8 cellular contexts compared by ENCODE assay signal in the genomic region with DNA sequence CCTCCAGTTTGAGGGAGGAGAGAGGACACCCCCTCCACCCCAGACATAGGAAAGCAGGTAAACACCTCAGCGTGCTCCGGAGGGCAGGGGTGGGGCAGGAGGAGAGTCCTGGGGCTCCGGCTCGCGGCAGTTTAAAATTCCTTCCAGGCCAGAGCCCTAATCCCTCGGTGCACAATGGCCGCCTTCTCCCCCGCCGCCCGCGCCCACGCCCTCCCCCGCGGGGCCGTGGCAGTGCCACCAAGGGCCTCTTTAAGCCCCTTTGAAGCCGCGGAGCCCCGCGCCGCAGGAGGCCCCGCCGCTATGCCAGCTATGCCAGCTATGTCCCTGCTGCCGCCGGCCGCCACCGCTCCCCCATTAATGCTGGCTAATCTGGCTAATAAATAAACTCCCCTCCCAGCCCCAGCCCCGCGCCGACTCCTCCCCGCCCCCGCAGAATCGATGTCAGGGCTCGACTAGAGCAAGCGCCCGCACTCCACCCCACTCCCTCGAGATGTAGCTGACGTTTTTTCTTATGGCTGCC.
DNase-seq lines count a peak whose midpoint lies in the region; ATAC-seq and TF ChIP-seq lines count a peak whose summit lies in the region.

No MANE protein-coding gene starts in this region.

- 0% methylated on average over 37 of the region's 37 CpGs for WGBS in ectodermal cell, 2 experiments

- peaks cover 30 to 38% of the 10 kb centered on the region in 2 donors for H3K27me3 Mint-ChIP-seq in natural killer cell treated with Interleukin-12 subunit alpha and Interleukin-12 subunit beta and Interleukin-15 and Interleukin-18, amount 100 ng/mL, for 72 hours

- ATAC-seq in natural killer cell treated with Interleukin-12 subunit alpha and Interleukin-12 subunit beta and Interleukin-15 and Interleukin-18, amount 100 ng/mL, for 72 hours = no peak
- ATAC-seq in GM18858 (IDR thresholded peaks at IDR 0.05; ENCODE audit: unreplicated experiment) (no peak), GM19463 (IDR thresholded peaks at IDR 0.05; ENCODE audit: unreplicated experiment) (no peak)

- no peaks in the 10 kb centered on the region for H3K9me3 ChIP-seq in DOHH2 (ENCODE audit: control insufficient read depth, insufficient read depth, low read length)
- no peaks in the 10 kb centered on the region for H3K9me3 ChIP-seq in Karpas-422 (ENCODE audit: low read length)
- no peaks in the 10 kb centered on the region for H3K9me3 ChIP-seq in ectodermal cell (ENCODE audit: control insufficient read depth, low read length)

- peak overlapping the region; percentile 95 for H3K4me2 ChIP-seq in DOHH2 (ENCODE audit: low read length)
- H3K4me2 ChIP-seq in Karpas-422 (ENCODE audit: low read depth, low read length, poor library complexity, severe bottlenecking) = peak overlapping the region; percentile 99

- H3K9me3 Mint-ChIP-seq in natural killer cell treated with Interleukin-12 subunit alpha and Interleukin-12 subunit beta and Interleukin-15 and Interleukin-18, amount 100 ng/mL, for 72 hours = no peaks in the 10 kb centered on the region

- TF ChIP-seq CTCF in DOHH2 (IDR thresholded peaks at IDR 0.05; ENCODE audit: low read depth, low read length, poor library complexity, severe bottlenecking) = no peak

- H3K36me3 ChIP-seq in DOHH2 (ENCODE audit: control insufficient read depth, low read length) = no peaks in the 10 kb centered on the region
- no peaks in the 10 kb centered on the region for H3K36me3 ChIP-seq in Karpas-422 (ENCODE audit: insufficient read depth, low read length)
- no peaks in the 10 kb centered on the region for H3K36me3 ChIP-seq in ectodermal cell (ENCODE audit: control insufficient read depth, insufficient read depth, low read length)

- peaks cover 0 to 9% of the 10 kb centered on the region in 2 donors for H3K4me1 Mint-ChIP-seq in natural killer cell treated with Interleukin-12 subunit alpha and Interleukin-12 subunit beta and Interleukin-15 and Interleukin-18, amount 100 ng/mL, for 72 hours (ENCODE audit: low read depth in 2 of 2)

- H3K36me3 Mint-ChIP-seq in natural killer cell treated with Interleukin-12 subunit alpha and Interleukin-12 subunit beta and Interleukin-15 and Interleukin-18, amount 100 ng/mL, for 72 hours = no peaks in the 10 kb centered on the region

- peak overlapping the region; percentile 94; the same call in 1 of the 2 replicates for H3K9ac ChIP-seq in Karpas-422 (ENCODE audit: low read length)

- DNase-seq in Karpas-422 = no peak
- DNase-seq in natural killer cell treated with Interleukin-12 subunit alpha and Interleukin-12 subunit beta and Interleukin-15 and Interleukin-18, amount 100 ng/mL, for 72 hours (ENCODE audit: low spot score) = no peak
- no peak for DNase-seq in NOMO-1 treated with dmso at 0.1 percent for 144 hours (lab: John Stamatoyannopoulos, UW; ENCODE audit: unreplicated experiment)
- no peak for DNase-seq in NCI-H1048 (lab: John Stamatoyannopoulos, UW)

- H2AFZ ChIP-seq in Karpas-422 (ENCODE audit: low read length) = no peak overlapping the region

- H3K9me2 ChIP-seq in DOHH2 (replicated peaks; ENCODE audit: control insufficient read depth, low read length) = no peaks in the 10 kb centered on the region
- H3K9me2 ChIP-seq in Karpas-422 (replicated peaks; ENCODE audit: insufficient read depth, low read length) = no peaks in the 10 kb centered on the region

- no peak overlapping the region for H3K27ac ChIP-seq in DOHH2 (ENCODE audit: low read depth, low read length)
- H3K27ac ChIP-seq in Karpas-422 (ENCODE audit: low read length) = no peak overlapping the region
- H3K27ac ChIP-seq in ectodermal cell (ENCODE audit: insufficient read depth, low read depth, low read length, poor library complexity, severe bottlenecking) = peak overlapping the region; percentile 82

- H4K20me1 ChIP-seq in DOHH2 (ENCODE audit: control insufficient read depth, insufficient read depth, low read depth, low read length) (no peaks in the 10 kb centered on the region), Karpas-422 (ENCODE audit: insufficient read depth, low read depth, low read length) (peaks cover 21% of the 10 kb centered on the region; the same call in 1 of the 2 replicates)

- peaks cover 46% of the 10 kb centered on the region for H3K4me1 ChIP-seq in DOHH2 (ENCODE audit: control insufficient read depth, low read length)
- H3K4me1 ChIP-seq in Karpas-422 (ENCODE audit: low read length) = peaks cover 31% of the 10 kb centered on the region
- H3K4me1 ChIP-seq in ectodermal cell (ENCODE audit: control insufficient read depth, insufficient read depth, low read length) = peaks cover 49% of the 10 kb centered on the region

- H3K27me3 ChIP-seq in DOHH2 (ENCODE audit: control insufficient read depth, low read length) (peaks cover 28% of the 10 kb centered on the region), Karpas-422 (ENCODE audit: low read length) (no peaks in the 10 kb centered on the region), ectodermal cell (ENCODE audit: control insufficient read depth, insufficient read depth, low read length, poor library complexity, severe bottlenecking) (peaks cover 23% of the 10 kb centered on the region)

- no peaks in the 10 kb centered on the region for H3F3A ChIP-seq in DOHH2 (ENCODE audit: control insufficient read depth, insufficient read depth)

- peak overlapping the region; percentile 38; the same call in 1 of the 2 replicates for H3K4me3 ChIP-seq in DOHH2 (ENCODE audit: low read length)
- H3K4me3 ChIP-seq in Karpas-422 (ENCODE audit: low read length) = peak overlapping the region; percentile 86; the same call in 1 of the 2 replicates
- peak overlapping the region; percentile 43 for H3K4me3 ChIP-seq in ectodermal cell (ENCODE audit: insufficient read depth, low read depth, low read length)

- no peak overlapping the region for H3K27ac Mint-ChIP-seq in natural killer cell treated with Interleukin-12 subunit alpha and Interleukin-12 subunit beta and Interleukin-15 and Interleukin-18, amount 100 ng/mL, for 72 hours

- H3K79me2 ChIP-seq in DOHH2 (ENCODE audit: control insufficient read depth, low read length) = no peaks in the 10 kb centered on the region; the same call in 1 of the 2 replicates
- H3K79me2 ChIP-seq in Karpas-422 (ENCODE audit: low read length) = no peaks in the 10 kb centered on the region

- peak overlapping the region; percentile 44 for H3K4me3 Mint-ChIP-seq in natural killer cell treated with Interleukin-12 subunit alpha and Interleukin-12 subunit beta and Interleukin-15 and Interleukin-18, amount 100 ng/mL, for 72 hours
